10 cellular contexts compared by ENCODE assay signal in genomic region chr3:23685484-23686258, GRCh38.
A peak's percentile ranks its signal among the peaks of the same experiment; 100 is the strongest.
DNase-seq lines count a peak whose midpoint lies in the region; ATAC-seq and TF ChIP-seq lines count a peak whose summit lies in the region.
"Had no signal": no experiment of that assay in that cellular context is flagged by ENCODE, and none has a peak within 500 bp of the region (broad histone marks: within the 10 kb centered on the region; RNA-seq: fewer than 3 reads in every experiment).

No MANE protein-coding gene starts in this region.

- H3K27ac ChIP-seq in dorsolateral prefrontal cortex = peak overlapping the region in 12 of 59 donors; percentile 5 to 67 (median 28)
- H3K27ac ChIP-seq: BLaER1 had no signal

- H3K36me3 Mint-ChIP-seq in effector memory CD8-positive, alpha-beta T cell (ENCODE audit: insufficient read depth) = no peaks in the 10 kb centered on the region

- no peak overlapping the region for H3K4me3 Mint-ChIP-seq in effector memory CD8-positive, alpha-beta T cell

- H3K27me3 Mint-ChIP-seq in effector memory CD8-positive, alpha-beta T cell = peaks cover 0 to 15% of the 10 kb centered on the region in 2 donors

- no peaks in the 10 kb centered on the region for H3K27me3 ChIP-seq in dorsolateral prefrontal cortex
- H3K27me3 ChIP-seq: BLaER1 had no signal

- intact Hi-C loops in dorsolateral prefrontal cortex (cut with DNase I) = no loop called here

- no peak for TF ChIP-seq CTCF in dorsolateral prefrontal cortex (IDR thresholded peaks at IDR 0.05 in 54 of 56, conservative IDR thresholded peaks at IDR 0.05 in 2 of 56; ENCODE audit: low read depth in 1 of 56, partially characterized antibody in 56 of 56)

- H3K27ac Mint-ChIP-seq in effector memory CD8-positive, alpha-beta T cell = no peak overlapping the region

- H3K4me3 ChIP-seq in dorsolateral prefrontal cortex = no peak overlapping the region
- H3K4me3 ChIP-seq: BLaER1, skin epidermis had no signal

- peaks cover 0 to 2% of the 10 kb centered on the region in 2 donors for H3K9me3 Mint-ChIP-seq in effector memory CD8-positive, alpha-beta T cell

- peak; percentile 47 for DNase-seq in NCI-H345 (lab: John Stamatoyannopoulos, UW)
- no peak for DNase-seq in NCI-H345 treated with DMSO at 0.1 percent for 48 hours (lab: John Stamatoyannopoulos, UW; ENCODE audit: unreplicated experiment)
- DNase-seq in NCI-H226 = peak; percentile 99
- DNase-seq in dorsolateral prefrontal cortex = peak in 9 of 10 donors; percentile 36 to 80 (median 58)
- DNase-seq in mucosa of gallbladder (ENCODE audit: low spot score) = peak; percentile 91
- no peak for DNase-seq in effector memory CD8-positive, alpha-beta T cell
- no peak for DNase-seq in NK-92 treated with Interleukin-12 subunit alpha and Interleukin-12 subunit beta, amount 100 ng/mL, for 24 hours (lab: John Stamatoyannopoulos, UW)

- no peak for ATAC-seq in effector memory CD8-positive, alpha-beta T cell (replicated peaks)
- no peak for ATAC-seq in HG03280 (IDR thresholded peaks at IDR 0.05; ENCODE audit: unreplicated experiment)

- no peaks in the 10 kb centered on the region for H3K4me1 Mint-ChIP-seq in effector memory CD8-positive, alpha-beta T cell (ENCODE audit: low read depth in 2 of 2)

Comparison
In these comparisons a context has a peak if more than half of its experiments do, and no peak if none do; other contexts are left out.
1. DNase-seq: peak in NCI-H345 (single experiment), NCI-H226 (single experiment), dorsolateral prefrontal cortex (9 of 10) and mucosa of gallbladder (single experiment); none in NCI-H345 treated with DMSO at 0.1 percent for 48 hours (single experiment), effector memory CD8-positive, alpha-beta T cell (0 of 3) and NK-92 treated with Interleukin-12 subunit alpha and Interleukin-12 subunit beta, amount 100 ng/mL, for 24 hours (single experiment).